In genomic region chr13:35471466-35472307, GRCh38 we compare ENCODE assay signal across 7 cellular contexts. TPM values are rescaled to one million over a fixed set of nuclear protein-coding genes. Genes with fewer than 3 reads are reported as not detected.
DNase-seq lines count a peak whose midpoint lies in the region; ATAC-seq and TF ChIP-seq lines count a peak whose summit lies in the region.

No MANE protein-coding gene starts in this region.

- no peak overlapping the region for H3T11ph ChIP-seq in H9 (ENCODE audit: low read length)

- H3K27ac ChIP-seq in H9 (ENCODE audit: insufficient read length, low read depth, low read length) (no peak overlapping the region), iPS DF 6.9 (ENCODE audit: low read length) (no peak overlapping the region), uterus (peak overlapping the region in 1 of 2 donors; percentile 73)

- H3K36me3 ChIP-seq in iPS DF 6.9 (ENCODE audit: control insufficient read depth, insufficient read depth, low read length) (no peaks in the 10 kb centered on the region), uterus (no peaks in the 10 kb centered on the region)

- 0 out of 7 replicates have a peak overlapping the region, but pooled peaks of 1 of the 3 experiments have one; percentile 61 for H3K27ac Mint-ChIP-seq in H9
- no peak overlapping the region for H3K27ac Mint-ChIP-seq in activated T-helper 17 cell treated with anti-CD3 and anti-CD28 coated beads, Interleukin-2, amount 50 U/mL, for 72 hours

- peak overlapping the region; percentile 39 for H3K9ac ChIP-seq in H9 (ENCODE audit: extremely low read depth, insufficient read length, low read length)

- no peak overlapping the region for H2BK5ac ChIP-seq in H9 (ENCODE audit: insufficient read length, low read length)

- ATAC-seq in activated T-helper 17 cell treated with anti-CD3 and anti-CD28 coated beads, Interleukin-2, amount 50 U/mL, for 72 hours (replicated peaks), result no peak
- ATAC-seq in GM18867 (IDR thresholded peaks at IDR 0.05; ENCODE audit: unreplicated experiment), result no peak

- no peak overlapping the region for H4K5ac ChIP-seq in H9 (ENCODE audit: insufficient read length, low read depth, low read length)

- H4K20me1 ChIP-seq in H9 (ENCODE audit: control insufficient read depth, insufficient read depth, insufficient read length), result no peaks in the 10 kb centered on the region

- H3K4me1 Mint-ChIP-seq in H9, result peaks cover 44 to 56% of the 10 kb centered on the region in 2 experiments
- peaks cover 10% of the 10 kb centered on the region for H3K4me1 Mint-ChIP-seq in activated T-helper 17 cell treated with anti-CD3 and anti-CD28 coated beads, Interleukin-2, amount 50 U/mL, for 72 hours

- no peak overlapping the region for H2BK12ac ChIP-seq in H9 (ENCODE audit: insufficient read length, low read depth, low read length)

- no peak overlapping the region for H3K14ac ChIP-seq in H9 (ENCODE audit: insufficient read depth, low read length)

- H3K4me3 ChIP-seq in iPS DF 6.9 (ENCODE audit: low read length) (peak overlapping the region; percentile 58; the same call in 1 of the 2 replicates), skeletal muscle cell (ENCODE audit: low read depth, low read length) (peak overlapping the region; percentile 76), uterus (no peak overlapping the region)

- peaks cover 42% of the 10 kb centered on the region for H3K27me3 ChIP-seq in H9 (ENCODE audit: insufficient read depth, low read length)
- H3K27me3 ChIP-seq in iPS DF 6.9 (ENCODE audit: control insufficient read depth, insufficient read depth, low read length), result peaks cover 35% of the 10 kb centered on the region
- no peaks in the 10 kb centered on the region for H3K27me3 ChIP-seq in uterus

- H3K23ac ChIP-seq in H9 (ENCODE audit: insufficient read length, low read depth, low read length), result no peak overlapping the region

- no peak for TF ChIP-seq CTCF in H9 (conservative IDR thresholded peaks at IDR 0.05)
- TF ChIP-seq CTCF in uterus (IDR thresholded peaks at IDR 0.05), result no peak

- H2BK120ac ChIP-seq in H9 (ENCODE audit: low read depth, low read length, poor library complexity, severe bottlenecking), result no peak overlapping the region

- H3K18ac ChIP-seq in H9 (ENCODE audit: insufficient read length, low read depth, low read length), result no peak overlapping the region

- WGBS in H9 (ENCODE audit: extremely low coverage, insufficient read length, low lambda C conversion rate), result no CpG with 5 or more reads among the region's 38 CpGs
- no CpG with 5 or more reads among the region's 38 CpGs for WGBS in iPS DF 6.9 (ENCODE audit: insufficient coverage, insufficient read length)

- H3K27me3 Mint-ChIP-seq in H9 (ENCODE audit: low read depth), result peaks cover 85% of the 10 kb centered on the region
- peaks cover 48% of the 10 kb centered on the region for H3K27me3 Mint-ChIP-seq in activated T-helper 17 cell treated with anti-CD3 and anti-CD28 coated beads, Interleukin-2, amount 50 U/mL, for 72 hours

- H3K23me2 ChIP-seq in H9 (ENCODE audit: insufficient read length, low read depth, low read length, poor library complexity, severe bottlenecking), result peaks cover 28% of the 10 kb centered on the region

- DNase-seq in H9 (no peak), iPS DF 6.9 (ENCODE audit: low read depth, low spot score) (no peak), skeletal muscle cell (ENCODE audit: low read depth) (no peak), uterus (no peak), NCI-H748 treated with DMSO at 0.1 percent for 48 hours (lab: John Stamatoyannopoulos, UW) (no peak)

- H3K79me1 ChIP-seq in H9 (ENCODE audit: insufficient read depth, low read depth, low read length, poor library complexity, severe bottlenecking), result no peaks in the 10 kb centered on the region

- no peak overlapping the region for H3K4ac ChIP-seq in H9 (ENCODE audit: low read depth, low read length)

- no peaks in the 10 kb centered on the region for H3K79me2 ChIP-seq in H9 (ENCODE audit: insufficient read depth, low read length)

- no peak overlapping the region for H2BK20ac ChIP-seq in H9 (ENCODE audit: low read depth, low read length, poor library complexity, severe bottlenecking)

- intact Hi-C loops in uterus (cut with DNase I; ENCODE audit: low total_unique reads), result no loop called here

- TF ChIP-seq POLR2A in uterus (IDR thresholded peaks at IDR 0.05), result no peak

- no peak overlapping the region for H2AK5ac ChIP-seq in H9 (ENCODE audit: insufficient read length, low read length)

- H2AFZ ChIP-seq in H9 (ENCODE audit: low read length), result no peak overlapping the region

- H3K36me3 Mint-ChIP-seq in H9 (ENCODE audit: insufficient read depth in 1 of 3, low read depth in 3 of 3), result no peaks in the 10 kb centered on the region
- H3K36me3 Mint-ChIP-seq in activated T-helper 17 cell treated with anti-CD3 and anti-CD28 coated beads, Interleukin-2, amount 50 U/mL, for 72 hours (ENCODE audit: low read depth), result peaks cover 30% of the 10 kb centered on the region

- H3K9me3 ChIP-seq in H9 (ENCODE audit: control insufficient read depth, low read depth, low read length), result no peaks in the 10 kb centered on the region
- H3K9me3 ChIP-seq in iPS DF 6.9 (ENCODE audit: control insufficient read depth, insufficient read depth, low read length), result no peaks in the 10 kb centered on the region
- H3K9me3 ChIP-seq in uterus, result no peaks in the 10 kb centered on the region

- H3K9me3 Mint-ChIP-seq in H9, result no peaks in the 10 kb centered on the region; a peak in 1 of 5 replicates
- peaks cover 16% of the 10 kb centered on the region for H3K9me3 Mint-ChIP-seq in activated T-helper 17 cell treated with anti-CD3 and anti-CD28 coated beads, Interleukin-2, amount 50 U/mL, for 72 hours

- H3K4me1 ChIP-seq in H9 (ENCODE audit: insufficient read depth, low read length) (peaks cover 2% of the 10 kb centered on the region; the same call in 1 of the 2 replicates), iPS DF 6.9 (ENCODE audit: control insufficient read depth, insufficient read depth, low read length) (no peaks in the 10 kb centered on the region), uterus (no peaks in the 10 kb centered on the region)

- no peak overlapping the region for H4K91ac ChIP-seq in H9 (ENCODE audit: insufficient read length, low read depth, low read length)

- H4K8ac ChIP-seq in H9 (replicated peaks; ENCODE audit: insufficient read length, low read depth, low read length), result no peak overlapping the region

- no peak overlapping the region for H2BK15ac ChIP-seq in H9 (ENCODE audit: low read depth, low read length)

- H3K4me3 Mint-ChIP-seq in H9, result peak overlapping the region; percentile 76 to 85
- H3K4me3 Mint-ChIP-seq in activated T-helper 17 cell treated with anti-CD3 and anti-CD28 coated beads, Interleukin-2, amount 50 U/mL, for 72 hours, result peak overlapping the region; percentile 23

- peak overlapping the region; percentile 62 for H3K4me2 ChIP-seq in H9 (ENCODE audit: insufficient read depth, insufficient read length, low read length)

- H3K56ac ChIP-seq in H9 (ENCODE audit: insufficient read length, low read depth, low read length), result no peak overlapping the region

RNA-seq across cellular contexts. Expression of gene MAB21L1, which starts 4.8 kb away (rescaled TPM):
- total RNA-seq in H9 (2021) (not detected in 2 replicates), uterus (1 to 10 TPM in 1 of 4 donors, not detected in 3; 1.1 TPM)
- total RNA-seq in activated T-helper 17 cell treated with anti-CD3 and anti-CD28 coated beads, Interleukin-2, amount 50 U/mL, for 72 hours, result not detected

Comparison
In these comparisons a context has a peak if more than half of its experiments do, and no peak if none do; other contexts are left out.
1. H3K4me3 ChIP-seq: peak in iPS DF 6.9 (single experiment) and skeletal muscle cell (single experiment); none in uterus (0 of 2).